2 cellular contexts compared by ENCODE assay signal in the genomic region with DNA sequence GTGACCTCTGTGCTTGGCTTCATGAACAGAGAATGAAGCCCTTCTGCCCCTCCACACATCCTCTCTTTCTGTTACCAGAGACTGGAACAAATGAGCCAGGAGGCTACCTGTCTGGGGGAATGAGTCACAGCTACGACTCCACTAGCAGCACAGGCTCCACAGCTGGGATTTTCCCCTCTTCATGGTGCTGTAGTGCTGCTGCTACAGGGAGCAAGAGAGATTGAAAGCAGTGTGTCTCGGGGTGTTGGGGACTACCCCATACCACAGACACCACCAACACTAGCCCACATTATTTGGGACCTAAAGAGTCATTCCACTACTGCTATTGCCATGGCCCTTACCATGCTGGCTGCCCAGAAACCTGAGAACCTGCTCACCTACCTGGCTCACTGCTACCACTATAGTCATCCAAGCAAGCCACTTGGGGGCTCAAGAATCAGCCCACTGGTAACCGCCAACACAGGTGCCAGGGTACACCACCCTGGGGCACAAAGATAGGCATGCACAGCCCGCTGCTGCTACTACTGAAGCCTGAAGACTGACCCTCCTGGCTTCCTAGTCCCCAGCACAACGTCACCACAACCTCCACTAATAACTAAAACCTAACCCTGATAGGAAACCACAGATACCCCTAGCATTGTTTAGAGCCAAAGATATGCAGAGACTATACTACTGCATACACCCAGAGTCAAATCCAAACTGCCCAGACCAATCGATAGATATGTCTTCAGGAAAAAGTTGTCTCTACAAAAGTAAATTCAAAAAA.
TF ChIP-seq lines count a peak whose summit lies in the region.

No MANE protein-coding gene starts in this region.

TF ChIP-seq in GM12891, 5 proteins besides CTCF, POLR2A, EP300 and RAD21:
- no peak for TF ChIP-seq POU2F2 (IDR thresholded peaks at IDR 0.05; ENCODE audit: low read depth, low read length)
- peak; percentile 11 for TF ChIP-seq PAX5 (IDR thresholded peaks at IDR 0.05; ENCODE audit: insufficient read depth, low read length, severe bottlenecking)

TF ChIP-seq in GM12878, 131 proteins besides CTCF, POLR2A, EP300 and RAD21:
- TF ChIP-seq CBX5 (IDR thresholded peaks at IDR 0.05; ENCODE audit: low read depth) (0 out of 2 replicates have a peak, but pooled peaks have one; percentile 26), IKZF1 (conservative IDR thresholded peaks at IDR 0.05) (peak; percentile 48; the same call in 1 of the 2 replicates), RCOR1 (conservative IDR thresholded peaks at IDR 0.05; ENCODE audit: low read depth, low read length) (no peak), MTA2 (IDR thresholded peaks at IDR 0.05; ENCODE audit: low read depth) (peak; percentile 43; the same call in 1 of the 2 replicates), RELA (IDR thresholded peaks at IDR 0.05; ENCODE audit: borderline replicate concordance, partially characterized antibody) (peak; percentile 54), MEF2B (IDR thresholded peaks at IDR 0.05; ENCODE audit: partially characterized antibody, poor library complexity, severe bottlenecking) (no peak), ATF7 (IDR thresholded peaks at IDR 0.05; ENCODE audit: low read depth) (0 out of 2 replicates have a peak, but pooled peaks have one; percentile 21), RUNX3 (IDR thresholded peaks at IDR 0.05; ENCODE audit: low read length) (peak; percentile 58), BCL11A (IDR thresholded peaks at IDR 0.05; ENCODE audit: low read depth, low read length) (peak; percentile 17; the same call in 1 of the 2 replicates), FOS (IDR thresholded peaks at IDR 0.05; ENCODE audit: borderline replicate concordance, extremely low read depth, insufficient read length) (no peak), FOXM1 (IDR thresholded peaks at IDR 0.05; ENCODE audit: low read depth, low read length) (no peak), USF1 (IDR thresholded peaks at IDR 0.05; ENCODE audit: borderline replicate concordance, extremely low read length, insufficient read depth, low read depth, low read length) (no peak), IKZF2 (IDR thresholded peaks at IDR 0.05) (peak in 1 of 2 experiments; percentile 68; a peak in 3 of 4 replicates), STAT3 (IDR thresholded peaks at IDR 0.05; ENCODE audit: low read depth, low read length) (no peak), MAX (IDR thresholded peaks at IDR 0.05; ENCODE audit: low read depth, low read length) (no peak), ZNF384 (IDR thresholded peaks at IDR 0.05; ENCODE audit: borderline replicate concordance, low read depth, low read length) (no peak), IRF4 (IDR thresholded peaks at IDR 0.05; ENCODE audit: low read depth, low read length) (0 out of 2 replicates have a peak, but pooled peaks have one; percentile 47), SMAD1 (IDR thresholded peaks at IDR 0.05; ENCODE audit: low read depth, partially characterized antibody) (no peak), BHLHE40 (IDR thresholded peaks at IDR 0.05; ENCODE audit: borderline replicate concordance in 1 of 2, low read depth in 2 of 2, low read length in 1 of 2) (peak in 1 of 2 experiments; percentile 22; a peak in 1 of 4 replicates)
- TF ChIP-seq, protein P1, sequence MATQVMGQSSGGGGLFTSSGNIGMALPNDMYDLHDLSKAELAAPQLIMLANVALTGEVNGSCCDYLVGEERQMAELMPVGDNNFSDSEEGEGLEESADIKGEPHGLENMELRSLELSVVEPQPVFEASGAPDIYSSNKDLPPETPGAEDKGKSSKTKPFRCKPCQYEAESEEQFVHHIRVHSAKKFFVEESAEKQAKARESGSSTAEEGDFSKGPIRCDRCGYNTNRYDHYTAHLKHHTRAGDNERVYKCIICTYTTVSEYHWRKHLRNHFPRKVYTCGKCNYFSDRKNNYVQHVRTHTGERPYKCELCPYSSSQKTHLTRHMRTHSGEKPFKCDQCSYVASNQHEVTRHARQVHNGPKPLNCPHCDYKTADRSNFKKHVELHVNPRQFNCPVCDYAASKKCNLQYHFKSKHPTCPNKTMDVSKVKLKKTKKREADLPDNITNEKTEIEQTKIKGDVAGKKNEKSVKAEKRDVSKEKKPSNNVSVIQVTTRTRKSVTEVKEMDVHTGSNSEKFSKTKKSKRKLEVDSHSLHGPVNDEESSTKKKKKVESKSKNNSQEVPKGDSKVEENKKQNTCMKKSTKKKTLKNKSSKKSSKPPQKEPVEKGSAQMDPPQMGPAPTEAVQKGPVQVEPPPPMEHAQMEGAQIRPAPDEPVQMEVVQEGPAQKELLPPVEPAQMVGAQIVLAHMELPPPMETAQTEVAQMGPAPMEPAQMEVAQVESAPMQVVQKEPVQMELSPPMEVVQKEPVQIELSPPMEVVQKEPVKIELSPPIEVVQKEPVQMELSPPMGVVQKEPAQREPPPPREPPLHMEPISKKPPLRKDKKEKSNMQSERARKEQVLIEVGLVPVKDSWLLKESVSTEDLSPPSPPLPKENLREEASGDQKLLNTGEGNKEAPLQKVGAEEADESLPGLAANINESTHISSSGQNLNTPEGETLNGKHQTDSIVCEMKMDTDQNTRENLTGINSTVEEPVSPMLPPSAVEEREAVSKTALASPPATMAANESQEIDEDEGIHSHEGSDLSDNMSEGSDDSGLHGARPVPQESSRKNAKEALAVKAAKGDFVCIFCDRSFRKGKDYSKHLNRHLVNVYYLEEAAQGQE (IDR thresholded peaks at IDR 0.05; ENCODE audit: low read depth, low read length): no peak
- TF ChIP-seq, protein P2, sequence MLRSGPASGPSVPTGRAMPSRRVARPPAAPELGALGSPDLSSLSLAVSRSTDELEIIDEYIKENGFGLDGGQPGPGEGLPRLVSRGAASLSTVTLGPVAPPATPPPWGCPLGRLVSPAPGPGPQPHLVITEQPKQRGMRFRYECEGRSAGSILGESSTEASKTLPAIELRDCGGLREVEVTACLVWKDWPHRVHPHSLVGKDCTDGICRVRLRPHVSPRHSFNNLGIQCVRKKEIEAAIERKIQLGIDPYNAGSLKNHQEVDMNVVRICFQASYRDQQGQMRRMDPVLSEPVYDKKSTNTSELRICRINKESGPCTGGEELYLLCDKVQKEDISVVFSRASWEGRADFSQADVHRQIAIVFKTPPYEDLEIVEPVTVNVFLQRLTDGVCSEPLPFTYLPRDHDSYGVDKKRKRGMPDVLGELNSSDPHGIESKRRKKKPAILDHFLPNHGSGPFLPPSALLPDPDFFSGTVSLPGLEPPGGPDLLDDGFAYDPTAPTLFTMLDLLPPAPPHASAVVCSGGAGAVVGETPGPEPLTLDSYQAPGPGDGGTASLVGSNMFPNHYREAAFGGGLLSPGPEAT (IDR thresholded peaks at IDR 0.05; ENCODE audit: low read depth): peak; percentile 46; the same call in 1 of the 2 replicates
- TF ChIP-seq, protein P3, sequence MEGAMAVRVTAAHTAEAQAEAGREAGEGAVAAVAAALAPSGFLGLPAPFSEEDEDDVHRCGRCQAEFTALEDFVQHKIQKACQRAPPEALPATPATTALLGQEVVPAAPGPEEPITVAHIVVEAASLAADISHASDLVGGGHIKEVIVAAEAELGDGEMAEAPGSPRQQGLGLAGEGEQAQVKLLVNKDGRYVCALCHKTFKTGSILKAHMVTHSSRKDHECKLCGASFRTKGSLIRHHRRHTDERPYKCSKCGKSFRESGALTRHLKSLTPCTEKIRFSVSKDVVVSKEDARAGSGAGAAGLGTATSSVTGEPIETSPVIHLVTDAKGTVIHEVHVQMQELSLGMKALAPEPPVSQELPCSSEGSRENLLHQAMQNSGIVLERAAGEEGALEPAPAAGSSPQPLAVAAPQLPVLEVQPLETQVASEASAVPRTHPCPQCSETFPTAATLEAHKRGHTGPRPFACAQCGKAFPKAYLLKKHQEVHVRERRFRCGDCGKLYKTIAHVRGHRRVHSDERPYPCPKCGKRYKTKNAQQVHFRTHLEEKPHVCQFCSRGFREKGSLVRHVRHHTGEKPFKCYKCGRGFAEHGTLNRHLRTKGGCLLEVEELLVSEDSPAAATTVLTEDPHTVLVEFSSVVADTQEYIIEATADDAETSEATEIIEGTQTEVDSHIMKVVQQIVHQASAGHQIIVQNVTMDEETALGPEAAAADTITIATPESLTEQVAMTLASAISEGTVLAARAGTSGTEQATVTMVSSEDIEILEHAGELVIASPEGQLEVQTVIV (IDR thresholded peaks at IDR 0.05; ENCODE audit: borderline replicate concordance, partially characterized antibody): no peak
- TF ChIP-seq, protein P4, sequence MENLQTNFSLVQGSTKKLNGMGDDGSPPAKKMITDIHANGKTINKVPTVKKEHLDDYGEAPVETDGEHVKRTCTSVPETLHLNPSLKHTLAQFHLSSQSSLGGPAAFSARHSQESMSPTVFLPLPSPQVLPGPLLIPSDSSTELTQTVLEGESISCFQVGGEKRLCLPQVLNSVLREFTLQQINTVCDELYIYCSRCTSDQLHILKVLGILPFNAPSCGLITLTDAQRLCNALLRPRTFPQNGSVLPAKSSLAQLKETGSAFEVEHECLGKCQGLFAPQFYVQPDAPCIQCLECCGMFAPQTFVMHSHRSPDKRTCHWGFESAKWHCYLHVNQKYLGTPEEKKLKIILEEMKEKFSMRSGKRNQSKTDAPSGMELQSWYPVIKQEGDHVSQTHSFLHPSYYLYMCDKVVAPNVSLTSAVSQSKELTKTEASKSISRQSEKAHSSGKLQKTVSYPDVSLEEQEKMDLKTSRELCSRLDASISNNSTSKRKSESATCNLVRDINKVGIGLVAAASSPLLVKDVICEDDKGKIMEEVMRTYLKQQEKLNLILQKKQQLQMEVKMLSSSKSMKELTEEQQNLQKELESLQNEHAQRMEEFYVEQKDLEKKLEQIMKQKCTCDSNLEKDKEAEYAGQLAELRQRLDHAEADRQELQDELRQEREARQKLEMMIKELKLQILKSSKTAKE (IDR thresholded peaks at IDR 0.05; ENCODE audit: low read depth, poor library complexity, severe bottlenecking): peak; percentile 34
